12 cellular contexts compared by ENCODE assay signal in genomic region chr21:18801468-18801867, GRCh38.
DNase-seq lines count a peak whose midpoint lies in the region; ATAC-seq and TF ChIP-seq lines count a peak whose summit lies in the region.
"Had no signal": no experiment of that assay in that cellular context is flagged by ENCODE, and none has a peak within 500 bp of the region (broad histone marks: within the 10 kb centered on the region; RNA-seq: fewer than 3 reads in every experiment).

No MANE protein-coding gene starts in this region.

- intact Hi-C loops in Panc1 (cut with micrococcal nuclease; ENCODE audit: unreplicated experiment) (no loop called here), esophagus muscularis mucosa (cut with DNase I) (no loop called here)

- DNase-seq in COLO829 (ENCODE audit: low spot score) (peak; percentile 10), HFFc6 (no peak), Panc1 (ENCODE audit: low read depth, low spot score) (no peak), epithelial cell of esophagus (ENCODE audit: low read depth) (peak; percentile 3), DMS79 (lab: John Stamatoyannopoulos, UW) (no peak), esophagus muscularis mucosa (ENCODE audit: extremely low spot score) (no peak)
- DNase-seq in effector CD4-positive, alpha-beta T cell: no peak
- DNase-seq: activated T-cell treated with anti-CD3 and anti-CD28 coated beads, Interleukin-2, amount 50 U/mL, for 1 hour; COR-L47; ovary had no signal

- no peak for TF ChIP-seq POLR2A in esophagus muscularis mucosa (IDR thresholded peaks at IDR 0.05; ENCODE audit: low read depth)

- no peak overlapping the region for H3K4me3 Mint-ChIP-seq in HFFc6

- H3K27ac ChIP-seq in Panc1 (ENCODE audit: low read length) (no peak overlapping the region), esophagus muscularis mucosa (replicated peaks in 1 of 4) (no peak overlapping the region)
- H3K27ac ChIP-seq: ovary, suprapubic skin had no signal

- no peaks in the 10 kb centered on the region for H3K36me3 ChIP-seq in Panc1 (ENCODE audit: control insufficient read depth, insufficient read depth, low read length)
- H3K36me3 ChIP-seq in esophagus muscularis mucosa: no peaks in the 10 kb centered on the region
- H3K36me3 ChIP-seq: ovary, suprapubic skin had no signal

- WGBS in esophagus muscularis mucosa: 71% methylated on average over 1 of the region's 1 CpG

- no peaks in the 10 kb centered on the region for H3K4me1 ChIP-seq in Panc1 (ENCODE audit: control insufficient read depth, insufficient read depth, low read length)
- no peaks in the 10 kb centered on the region for H3K4me1 ChIP-seq in esophagus muscularis mucosa
- H3K4me1 ChIP-seq: suprapubic skin had no signal

- H3K4me3 ChIP-seq in Panc1 (ENCODE audit: low read depth in 2 of 2, low read length in 2 of 2) (no peak overlapping the region), epithelial cell of esophagus (ENCODE audit: low read length) (no peak overlapping the region), esophagus muscularis mucosa (no peak overlapping the region)
- H3K4me3 ChIP-seq: ovary, suprapubic skin had no signal

- POLR2A ChIA-PET in Panc1 (lab: Charles Lee): no interaction called here

- peak; percentile 37; the same call in 1 of the 2 replicates for TF ChIP-seq CTCF in HFFc6 (IDR thresholded peaks at IDR 0.05)
- TF ChIP-seq CTCF in Panc1 (IDR thresholded peaks at IDR 0.05): peak; percentile 22; the same call in 1 of the 2 replicates
- TF ChIP-seq CTCF in epithelial cell of esophagus (IDR thresholded peaks at IDR 0.05; ENCODE audit: insufficient read depth, low read depth, low read length, missing control alignments): no peak
- peak in 1 of 3 experiments; percentile 27 for TF ChIP-seq CTCF in esophagus muscularis mucosa (IDR thresholded peaks at IDR 0.05)

- peaks cover 66% of the 10 kb centered on the region for H3K9me3 Mint-ChIP-seq in HFFc6

- ATAC-seq in Panc1 (no peak), GM19397 (IDR thresholded peaks at IDR 0.05; ENCODE audit: unreplicated experiment) (no peak)

- H3K27ac Mint-ChIP-seq in HFFc6: no peak overlapping the region

- H3K27me3 ChIP-seq in Panc1 (ENCODE audit: control insufficient read depth, insufficient read depth, low read length): no peaks in the 10 kb centered on the region
- no peaks in the 10 kb centered on the region for H3K27me3 ChIP-seq in esophagus muscularis mucosa
- H3K27me3 ChIP-seq: ovary, suprapubic skin had no signal

- H3K27me3 Mint-ChIP-seq in HFFc6 (ENCODE audit: insufficient read depth): no peaks in the 10 kb centered on the region

- no TSS peak for BruUV-seq in Panc1 (replicated peaks; lab: Mats Ljungman, UMichigan)

- H3K4me1 Mint-ChIP-seq in HFFc6 (ENCODE audit: low read depth): no peaks in the 10 kb centered on the region

- H3K36me3 Mint-ChIP-seq in HFFc6 (ENCODE audit: low read depth): no peaks in the 10 kb centered on the region

- in situ Hi-C loops in Panc1 (cut with HindIII; ENCODE audit: low pct_unique_long_range_greater_than_20kb, low sequenced_read_pairs): no loop called here

- H3K9me3 ChIP-seq in Panc1 (ENCODE audit: control insufficient read depth, insufficient read depth, low read depth, low read length): no peaks in the 10 kb centered on the region
- H3K9me3 ChIP-seq in esophagus muscularis mucosa: no peaks in the 10 kb centered on the region
- H3K9me3 ChIP-seq: ovary, suprapubic skin had no signal

- TF ChIP-seq EP300 in esophagus muscularis mucosa (IDR thresholded peaks at IDR 0.05): no peak

- CTCF ChIA-PET in Panc1 (lab: Charles Lee): no interaction called here

Comparison
In these comparisons a context has a peak if more than half of its experiments do, and no peak if none do; other contexts are left out.
1. DNase-seq: peak in COLO829 (single experiment) and epithelial cell of esophagus (single experiment); none in HFFc6 (single experiment), Panc1 (single experiment), DMS79 (single experiment), esophagus muscularis mucosa (single experiment) and effector CD4-positive, alpha-beta T cell (single experiment).